In genomic region chr6:36545767-36546663, GRCh38 we compare ENCODE assay signal across 8 cellular contexts. TPM values are rescaled to one million over a fixed set of nuclear protein-coding genes. Genes with fewer than 3 reads are reported as not detected.
DNase-seq lines count a peak whose midpoint lies in the region; ATAC-seq and TF ChIP-seq lines count a peak whose summit lies in the region.

No MANE protein-coding gene starts in this region.

- H3K27me3 Mint-ChIP-seq in activated B cell treated with CpG ODN at 0.5 μM for 24 hours = no peaks in the 10 kb centered on the region

- H3K4me1 ChIP-seq in mucosa of descending colon (ENCODE audit: low read depth) (peaks cover 31% of the 10 kb centered on the region), uterus (peaks cover 0 to 4% of the 10 kb centered on the region in 2 donors)

- peaks cover 71% of the 10 kb centered on the region for H3K4me1 Mint-ChIP-seq in activated B cell treated with CpG ODN at 0.5 μM for 24 hours

- TF ChIP-seq POLR2A in uterus (IDR thresholded peaks at IDR 0.05) = peak in 1 of 2 donors; percentile 17

- no peaks in the 10 kb centered on the region for H3K9me3 ChIP-seq in mucosa of descending colon
- H3K9me3 ChIP-seq in uterus = no peaks in the 10 kb centered on the region

- H3K4me3 ChIP-seq in epithelial cell of esophagus (ENCODE audit: low read length) (peak overlapping the region; percentile 98), mucosa of descending colon (peak overlapping the region; percentile 83), uterus (peak overlapping the region; percentile 75 to 88)

- POLR2A ChIA-PET in activated B cell treated with CpG ODN at 0.5 μM for 24 hours (lab: Charles Lee) = interaction anchor here (0.5 to 4.8 kb wide), 9 partner anchors 13 to 629 kb away, joined by 3 to 81 read pairs (median 4); partner anchors contain the start of gene SRSF3

- CTCF ChIA-PET in activated B cell treated with CpG ODN at 0.5 μM for 24 hours (lab: Charles Lee) = interaction anchor here (0.6 kb wide), 1 partner anchor 68 kb away, joined by 3 read pairs; no protein-coding TSS in a partner anchor

- DNase-seq in CD1c-positive myeloid dendritic cell (ENCODE audit: extremely low spot score) (peak; percentile 29), HT1080 (ENCODE audit: low read depth) (peak; percentile 6), activated B cell treated with CpG ODN at 0.5 μM for 24 hours (no peak), epithelial cell of esophagus (ENCODE audit: low read depth) (peak; percentile 13), mucosa of descending colon (peak in 1 of 3 donors; percentile 32), uterus (peak in 1 of 2 donors; percentile 20), NCI-H446 treated with DMSO at 0.1 percent for 48 hours (lab: John Stamatoyannopoulos, UW) (no peak)

- ATAC-seq in activated B cell treated with CpG ODN at 0.5 μM for 24 hours (ENCODE audit: low read depth) (peak; percentile 5), mucosa of descending colon (peak; percentile 43), HG02571 (IDR thresholded peaks at IDR 0.05; ENCODE audit: unreplicated experiment) (no peak)

- H3K27me3 ChIP-seq in uterus = no peaks in the 10 kb centered on the region

- intact Hi-C loops in activated B cell treated with CpG ODN at 0.5 μM for 24 hours (cut with micrococcal nuclease) (loop anchor here (5.0 kb wide), 1 partner anchor 1271 kb away; the partner anchor contains the start of gene ZFAND3), mucosa of descending colon (cut with DNase I, micrococcal nuclease) (loop anchor here in 1 of 2 donors (10.0 kb wide), 1 partner anchor 49 kb away; the partner anchor contains the start of gene SRSF3), uterus (cut with DNase I; ENCODE audit: low total_unique reads) (no loop called here)

- peak overlapping the region; percentile 98 for H3K4me3 Mint-ChIP-seq in activated B cell treated with CpG ODN at 0.5 μM for 24 hours

- TF ChIP-seq CTCF in activated B cell treated with CpG ODN at 0.5 μM for 24 hours (IDR thresholded peaks at IDR 0.05) (no peak), epithelial cell of esophagus (IDR thresholded peaks at IDR 0.05; ENCODE audit: insufficient read depth, low read depth, low read length, missing control alignments) (no peak), mucosa of descending colon (IDR thresholded peaks at IDR 0.05) (no peak), uterus (IDR thresholded peaks at IDR 0.05) (no peak)

- H3K36me3 ChIP-seq in mucosa of descending colon (ENCODE audit: low read depth) (no peaks in the 10 kb centered on the region), uterus (no peaks in the 10 kb centered on the region)

- H3K36me3 Mint-ChIP-seq in activated B cell treated with CpG ODN at 0.5 μM for 24 hours (ENCODE audit: low read depth) = peaks cover 22% of the 10 kb centered on the region

- no peaks in the 10 kb centered on the region for H3K9me3 Mint-ChIP-seq in activated B cell treated with CpG ODN at 0.5 μM for 24 hours

- peak overlapping the region; percentile 96 for H3K27ac Mint-ChIP-seq in activated B cell treated with CpG ODN at 0.5 μM for 24 hours

- H3K27ac ChIP-seq in uterus = peak overlapping the region; percentile 97

RNA-seq across cellular contexts. Expression of gene STK38, which starts 1.3 kb away (rescaled TPM):
- total RNA-seq in HT1080 (2014; rRNA removed; shearing (Covaris generic)) = 8.3 and 9.1 TPM in 2 replicates
- 13.5 and 15.1 TPM in 2 replicates for polyA plus RNA-seq in HT1080 (2015; cell fraction: cytosol; rRNA removed)
- 21.5 and 22.9 TPM in 2 replicates for polyA plus RNA-seq in HT1080 (2015; cell fraction: nucleus; rRNA removed)
- total RNA-seq in activated B cell treated with CpG ODN at 0.5 μM for 24 hours (23.2 and 26.1 TPM in 2 replicates), mucosa of descending colon (10 to 100 TPM; 67.3 to 80.7 (median 69.9) TPM), uterus (10 to 100 TPM; 10.6 to 30.0 (median 20.5) TPM)

RNA-seq across cellular contexts. Expression of gene SRSF3, which starts 48.1 kb away (rescaled TPM):
- total RNA-seq in HT1080 (2014; rRNA removed; shearing (Covaris generic)) = 335 and 412 TPM in 2 replicates
- polyA plus RNA-seq in HT1080 (2015; cell fraction: cytosol; rRNA removed) = 180 and 394 TPM in 2 replicates
- polyA plus RNA-seq in HT1080 (2015; cell fraction: nucleus; rRNA removed) = 402 and 481 TPM in 2 replicates
- total RNA-seq in activated B cell treated with CpG ODN at 0.5 μM for 24 hours = 421 and 494 TPM in 2 replicates
- total RNA-seq in mucosa of descending colon = 100 to 1,000 TPM; 176 to 243 (median 229) TPM
- total RNA-seq in uterus = 100 to 1,000 TPM in 3 of 4 donors, 10 to 100 TPM in 1; 98.8 to 239 (median 179) TPM

Comparison
In these comparisons a context has a peak if more than half of its experiments do, and no peak if none do; other contexts are left out.
1. DNase-seq: peak in CD1c-positive myeloid dendritic cell (single experiment), HT1080 (single experiment) and epithelial cell of esophagus (single experiment); none in activated B cell treated with CpG ODN at 0.5 μM for 24 hours (single experiment) and NCI-H446 treated with DMSO at 0.1 percent for 48 hours (single experiment).
2. Peak in every context shown above with its lines, with median percentiles within 50 percentile points of each other: H3K4me3 ChIP-seq.